Comparison of ENCODE assay signal across 1 cellular context in the genomic region with DNA sequence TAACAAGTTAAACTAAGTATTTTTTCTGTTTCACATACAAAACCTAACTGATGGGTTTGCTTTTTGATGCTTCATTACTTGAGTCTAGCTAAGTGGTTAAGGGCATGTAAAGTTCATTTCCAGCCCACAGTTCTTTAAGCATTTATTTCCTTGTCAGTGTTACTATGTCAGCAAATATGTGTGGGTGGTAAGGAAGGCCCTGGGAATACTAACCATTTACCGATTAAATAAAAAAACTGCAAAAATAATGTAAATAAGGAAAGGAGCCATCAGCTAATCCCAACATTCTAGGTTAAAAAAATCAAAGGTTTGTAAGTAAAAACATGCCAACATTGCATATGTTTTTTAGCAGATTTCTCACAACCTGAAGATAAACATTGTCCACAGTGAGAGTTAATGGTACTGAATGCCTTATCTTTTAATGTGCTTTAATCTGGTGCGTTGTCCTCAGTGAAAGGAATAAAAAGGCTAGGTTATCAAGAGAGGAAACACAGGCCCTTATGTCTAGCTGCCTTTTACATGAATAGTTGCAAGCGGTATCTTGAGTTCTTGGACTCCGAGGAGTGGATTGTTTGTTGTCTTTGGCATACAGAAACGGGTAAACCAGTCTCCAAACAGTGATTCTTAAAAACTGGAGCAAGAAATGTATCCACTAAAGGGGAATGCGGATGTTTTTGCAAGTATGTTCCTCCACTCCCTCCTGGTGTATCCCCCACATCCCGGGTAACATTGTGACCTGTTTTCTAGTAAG.
TF ChIP-seq lines count a peak whose summit lies in the region.

No MANE protein-coding gene starts in this region.

TF ChIP-seq in GM23338, 12 proteins besides CTCF, POLR2A, EP300 and RAD21 (continued from another document):
- TF ChIP-seq POLR2AphosphoS5 (IDR thresholded peaks at IDR 0.05; ENCODE audit: low read depth) (no peak), JUNB (IDR thresholded peaks at IDR 0.05; ENCODE audit: unreplicated experiment) (no peak), CREB1 (CRISPR knock-in tag; IDR thresholded peaks at IDR 0.05; ENCODE audit: low read depth) (no peak), EZH2phosphoT487 (IDR thresholded peaks at IDR 0.05; ENCODE audit: unreplicated experiment) (no peak), ZNF331 (CRISPR knock-in tag; IDR thresholded peaks at IDR 0.05; ENCODE audit: low read depth) (no peak), STAT1 (IDR thresholded peaks at IDR 0.05; ENCODE audit: unreplicated experiment) (no peak)
